ENCODE assay signal across 18 cellular contexts in the genomic region with DNA sequence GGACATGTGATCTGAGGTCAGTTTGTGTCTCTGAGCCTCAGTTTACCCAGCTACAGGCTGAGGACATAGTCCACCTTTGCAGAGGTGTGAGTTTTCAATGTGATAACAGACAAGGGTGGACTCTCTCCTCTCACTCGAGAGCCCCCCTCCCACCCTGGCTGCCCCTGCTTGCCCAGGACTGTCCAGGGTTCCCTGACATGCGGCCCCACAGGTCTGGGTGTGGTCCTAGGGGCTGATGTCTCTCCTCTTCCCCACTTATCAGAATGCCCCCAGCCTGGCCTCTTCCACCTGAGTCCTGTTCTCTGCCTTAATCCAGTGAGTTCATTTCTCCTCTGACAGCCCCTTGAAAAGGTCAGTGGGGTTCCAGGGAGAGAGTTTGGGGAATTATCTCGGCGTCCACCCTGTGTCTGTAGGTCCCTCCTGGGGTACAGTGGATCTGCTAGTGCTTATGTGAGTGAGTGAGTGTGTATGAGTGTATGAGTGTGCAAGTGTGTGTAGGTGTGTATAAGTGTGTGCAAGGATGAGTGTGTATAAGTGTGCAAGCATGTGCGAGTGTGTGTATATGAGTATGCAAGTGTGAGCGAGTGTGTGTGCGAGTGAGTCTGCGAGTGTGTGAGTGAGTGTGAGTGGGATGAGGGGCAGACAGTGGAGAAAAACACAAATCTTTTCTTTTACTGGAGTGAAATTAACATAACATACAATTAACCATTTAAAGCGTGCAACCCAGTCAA.
DNase-seq lines count a peak whose midpoint lies in the region; ATAC-seq, FAIRE-seq and TF ChIP-seq lines count a peak whose summit lies in the region.
"Had no signal": no experiment of that assay in that cellular context is flagged by ENCODE, and none has a peak within 500 bp of the region (broad histone marks: within the 10 kb centered on the region; RNA-seq: fewer than 3 reads in every experiment).

No MANE protein-coding gene starts in this region.

- peaks cover 1% of the 10 kb centered on the region for H3K4me1 ChIP-seq in mesenchymal stem cell (ENCODE audit: control insufficient read depth, insufficient read depth, low read depth, low read length)
- H3K4me1 ChIP-seq in smooth muscle cell (ENCODE audit: low read depth), result peaks cover 14% of the 10 kb centered on the region
- H3K4me1 ChIP-seq: A549 had no signal

- H2AK5ac ChIP-seq in mesenchymal stem cell (ENCODE audit: low read length, severe bottlenecking), result no peak overlapping the region

- H2BK15ac ChIP-seq in mesenchymal stem cell (ENCODE audit: low read depth, poor library complexity, severe bottlenecking), result peak overlapping the region; percentile 83

- H4K91ac ChIP-seq in mesenchymal stem cell (ENCODE audit: low read length), result peak overlapping the region; percentile 99

- no peak for ATAC-seq in GM21367 (IDR thresholded peaks at IDR 0.05; ENCODE audit: unreplicated experiment)
- ATAC-seq: A549 had no signal

- DNase-seq in HTR-8/SVneo (ENCODE audit: insufficient read length, low spot score), result no peak
- DNase-seq in bronchial epithelial cell (ENCODE audit: low read depth), result no peak
- DNase-seq in mesenchymal stem cell, result no peak
- no peak for DNase-seq in smooth muscle cell (lab: John Stamatoyannopoulos, UW; ENCODE audit: unreplicated experiment)
- no peak for DNase-seq in OCI-M1 (lab: John Stamatoyannopoulos, UW)
- DNase-seq in GDM1 (lab: John Stamatoyannopoulos, UW), result no peak
- no peak for DNase-seq in NCI-H1092 treated with DMSO at 0.1 percent for 48 hours (lab: John Stamatoyannopoulos, UW)
- DNase-seq: COR-L47, HCEC 1CT, NCI-H1105, NCI-H187, NCI-H446 treated with DMSO at 0.1 percent for 48 hours, NCI-H774, SHP77 had no signal

- H3K18ac ChIP-seq in mesenchymal stem cell (ENCODE audit: low read depth in 1 of 2, low read length in 2 of 2), result peak overlapping the region; percentile 92 to 97

- no peak overlapping the region for H2AFZ ChIP-seq in mesenchymal stem cell (ENCODE audit: low read depth, low read length)
- H2AFZ ChIP-seq in smooth muscle cell (ENCODE audit: low read depth), result no peak overlapping the region

- H2BK5ac ChIP-seq in mesenchymal stem cell (ENCODE audit: low read depth, low read length, poor library complexity, severe bottlenecking), result no peak overlapping the region

- peak overlapping the region in 1 of 2 experiments; percentile 9 for H3K14ac ChIP-seq in mesenchymal stem cell (ENCODE audit: low read length in 2 of 2)

- peak overlapping the region; percentile 86 for H2BK120ac ChIP-seq in mesenchymal stem cell (ENCODE audit: low read depth, low read length)

- no peaks in the 10 kb centered on the region for H3K36me3 ChIP-seq in bronchial epithelial cell (ENCODE audit: control insufficient read depth, insufficient read depth, low read length)
- no peaks in the 10 kb centered on the region for H3K36me3 ChIP-seq in mesenchymal stem cell (ENCODE audit: control insufficient read depth in 1 of 2, insufficient read depth in 2 of 2, low read depth in 1 of 2, low read length in 2 of 2)
- H3K36me3 ChIP-seq in smooth muscle cell (ENCODE audit: low read depth), result no peaks in the 10 kb centered on the region

- H3K23ac ChIP-seq in mesenchymal stem cell (ENCODE audit: low read length in 2 of 2), result no peak overlapping the region

- TF ChIP-seq CTCF in bronchial epithelial cell (IDR thresholded peaks at IDR 0.05; ENCODE audit: insufficient read depth, low read length, severe bottlenecking), result no peak
- no peak for TF ChIP-seq CTCF in smooth muscle cell (IDR thresholded peaks at IDR 0.05; ENCODE audit: borderline replicate concordance, insufficient read depth, poor library complexity, severe bottlenecking)

- 78% methylated on average over 7 of the region's 9 CpGs for WGBS in mesenchymal stem cell
- 94% methylated on average over 9 of the region's 9 CpGs for WGBS in smooth muscle cell (ENCODE audit: low lambda C conversion rate)

- H3F3A ChIP-seq in smooth muscle cell (ENCODE audit: low read depth), result no peaks in the 10 kb centered on the region

- H3K4ac ChIP-seq in mesenchymal stem cell (ENCODE audit: low read depth in 1 of 2, low read length in 2 of 2), result peak overlapping the region; percentile 84 to 92

- H3K27me3 ChIP-seq in bronchial epithelial cell (ENCODE audit: control insufficient read depth, insufficient read depth, low read length) (no peaks in the 10 kb centered on the region), mesenchymal stem cell (ENCODE audit: control insufficient read depth in 1 of 2, insufficient read depth in 1 of 2, low read length in 2 of 2) (peaks cover 28 to 68% of the 10 kb centered on the region in 2 experiments), smooth muscle cell (ENCODE audit: low read depth) (no peaks in the 10 kb centered on the region)

- H3K4me2 ChIP-seq in mesenchymal stem cell (ENCODE audit: low read length, poor library complexity, severe bottlenecking), result no peak overlapping the region
- no peak overlapping the region for H3K4me2 ChIP-seq in smooth muscle cell
- H3K4me2 ChIP-seq: A549, KMS-11 had no signal

- no peak overlapping the region for H3K4me3 ChIP-seq in bronchial epithelial cell (ENCODE audit: low read depth, low read length)
- H3K4me3 ChIP-seq in mesenchymal stem cell (ENCODE audit: insufficient read depth in 1 of 2, low read depth in 1 of 2, low read length in 2 of 2), result no peak overlapping the region
- no peak overlapping the region for H3K4me3 ChIP-seq in smooth muscle cell
- H3K4me3 ChIP-seq: A549 had no signal

- H2BK12ac ChIP-seq in mesenchymal stem cell (ENCODE audit: low read length in 2 of 2), result peak overlapping the region; percentile 94 to 100

- H3K9me3 ChIP-seq in mesenchymal stem cell (ENCODE audit: control insufficient read depth, low read length), result no peaks in the 10 kb centered on the region
- H3K9me3 ChIP-seq in smooth muscle cell (replicated peaks; ENCODE audit: low read depth), result no peaks in the 10 kb centered on the region
- H3K9me3 ChIP-seq: A549 had no signal

- no peak overlapping the region for H3K9ac ChIP-seq in mesenchymal stem cell (ENCODE audit: low read length)
- H3K9ac ChIP-seq in smooth muscle cell (ENCODE audit: low read depth), result no peak overlapping the region
- H3K9ac ChIP-seq: KMS-11 had no signal

- H4K8ac ChIP-seq in mesenchymal stem cell (ENCODE audit: low read length), result peak overlapping the region; percentile 8

- H3K79me2 ChIP-seq in smooth muscle cell (ENCODE audit: low read depth), result no peaks in the 10 kb centered on the region

- H3K79me1 ChIP-seq in mesenchymal stem cell (replicated peaks; ENCODE audit: low read length, poor library complexity, severe bottlenecking), result no peaks in the 10 kb centered on the region

- H3K27ac ChIP-seq in mesenchymal stem cell (ENCODE audit: low read length, poor library complexity, severe bottlenecking), result no peak overlapping the region
- H3K27ac ChIP-seq in smooth muscle cell (ENCODE audit: low read depth), result peak overlapping the region; percentile 79
- H3K27ac ChIP-seq: A549, C4-2B, KMS-11 had no signal

- no peaks in the 10 kb centered on the region for H4K20me1 ChIP-seq in smooth muscle cell (ENCODE audit: low read depth)

- peak; percentile 89 for FAIRE-seq in HTR-8/SVneo (lab: Jason Lieb, UNC)
- peak; percentile 64 for FAIRE-seq in bronchial epithelial cell (lab: Jason Lieb, UNC)
- FAIRE-seq: A549 had no signal
